Comparison of ENCODE assay signal across 21 cellular contexts in genomic region chr3:187945374-187945773, GRCh38.
"Had no signal": no experiment of that assay in that cellular context is flagged by ENCODE, and none has a peak within 500 bp of the region (broad histone marks: within the 10 kb centered on the region; RNA-seq: fewer than 3 reads in every experiment).

No MANE protein-coding gene starts in this region.

- DNase-seq: cerebellar nuclear complex; erythroblast; foreskin melanocyte; head of caudate nucleus; hippocampal formation; left colon; mucosa of descending colon; naive thymus-derived CD8-positive, alpha-beta T cell; occipital lobe; psoas muscle; retina; right lobe of liver; stimulated activated CD4-positive, alpha-beta T cell treated with anti-CD3 and anti-CD28 coated beads, Interleukin-15, amount 100 ng/mL, for 24 hours; stimulated activated CD4-positive, alpha-beta T cell treated with anti-CD3 and anti-CD28 coated beads, Interleukin-1b, Interleukin-23, amount 100 ng/mL, for 48 hours; stimulated activated CD4-positive, alpha-beta T cell treated with anti-CD3 and anti-CD28 coated beads, Interleukin-4, amount 100 ng/mL, for 24 hours; stimulated activated naive CD8-positive, alpha-beta T cell treated with anti-CD3 and anti-CD28 coated beads, Interleukin-15, amount 100 ng/mL, for 72 hours; transverse colon had no signal

- H3K4me2 ChIP-seq: neural progenitor cell had no signal

- H3K9ac ChIP-seq: neural progenitor cell had no signal

- H3K27me3 ChIP-seq: neural progenitor cell, right lobe of liver, transverse colon had no signal

- H3K9me3 ChIP-seq: mucosa of descending colon, psoas muscle, right lobe of liver, thoracic aorta, transverse colon had no signal

- H2AFZ ChIP-seq: neural progenitor cell had no signal

- H3K27ac ChIP-seq: neural progenitor cell, right lobe of liver, thoracic aorta, transverse colon had no signal

- H3K4me3 ChIP-seq: mucosa of descending colon, neural progenitor cell, psoas muscle, right lobe of liver, thoracic aorta, transverse colon had no signal

- ATAC-seq: left colon, psoas muscle, right lobe of liver had no signal

- H3K4me1 ChIP-seq: transverse colon had no signal

- H3K36me3 ChIP-seq: neural progenitor cell, right lobe of liver, thoracic aorta, transverse colon had no signal

- FAIRE-seq: colon, endothelial cell of umbilical vein had no signal
